ENCODE assay signal across 14 cellular contexts in genomic region chr7:96548664-96549063, GRCh38.
DNase-seq lines count a peak whose midpoint lies in the region; ATAC-seq and TF ChIP-seq lines count a peak whose summit lies in the region.
"Had no signal": no experiment of that assay in that cellular context is flagged by ENCODE, and none has a peak within 500 bp of the region (broad histone marks: within the 10 kb centered on the region; RNA-seq: fewer than 3 reads in every experiment).

No MANE protein-coding gene starts in this region.

- no peaks in the 10 kb centered on the region for H3K27me3 ChIP-seq in left lung
- H3K27me3 ChIP-seq: BLaER1 treated with 17β-estradiol and CSF1 and Interleukin-3, amounts not matched to agents 10 nM and 100 nM; neutrophil had no signal

- no peaks in the 10 kb centered on the region for H3K27me3 Mint-ChIP-seq in HFFc6 (ENCODE audit: insufficient read depth)

- H3K27ac ChIP-seq in left lung = no peak overlapping the region
- H3K27ac ChIP-seq: BLaER1 treated with 17β-estradiol and CSF1 and Interleukin-3, amounts not matched to agents 10 nM and 100 nM; neutrophil had no signal

- ATAC-seq in left lung (peak; percentile 88), GM21576 (IDR thresholded peaks at IDR 0.05; ENCODE audit: unreplicated experiment) (no peak)
- ATAC-seq: activated T-cell treated with anti-CD3 and anti-CD28 coated beads, Interleukin-2, amount 50 U/mL, for 72 hours; T-cell had no signal

- no peak overlapping the region for H3K27ac Mint-ChIP-seq in HFFc6
- H3K27ac Mint-ChIP-seq: activated T-cell treated with anti-CD3 and anti-CD28 coated beads, Interleukin-2, amount 50 U/mL, for 72 hours; T-cell had no signal

- H3K4me3 Mint-ChIP-seq in HFFc6 = no peak overlapping the region
- H3K4me3 Mint-ChIP-seq: activated T-cell treated with anti-CD3 and anti-CD28 coated beads, Interleukin-2, amount 50 U/mL, for 72 hours; T-cell had no signal

- intact Hi-C loops in left lung (cut with DNase I) = no loop called here

- TF ChIP-seq CTCF in left lung (IDR thresholded peaks at IDR 0.05) (no peak), HFFc6 (IDR thresholded peaks at IDR 0.05) (no peak)

- H3K36me3 ChIP-seq in left lung = no peaks in the 10 kb centered on the region
- H3K36me3 ChIP-seq: BLaER1 treated with 17β-estradiol and CSF1 and Interleukin-3, amounts not matched to agents 10 nM and 100 nM; neutrophil had no signal

- peaks cover 9% of the 10 kb centered on the region for H3K9me3 Mint-ChIP-seq in HFFc6

- no peaks in the 10 kb centered on the region for H3K4me1 Mint-ChIP-seq in HFFc6 (ENCODE audit: low read depth)
- H3K4me1 Mint-ChIP-seq: T-cell had no signal

- no peaks in the 10 kb centered on the region for H3K4me1 ChIP-seq in left lung
- H3K4me1 ChIP-seq: BLaER1 treated with 17β-estradiol and CSF1 and Interleukin-3, amounts not matched to agents 10 nM and 100 nM had no signal

- DNase-seq in DMS79 (lab: John Stamatoyannopoulos, UW) (peak; percentile 75), NCI-H146 (lab: John Stamatoyannopoulos, UW) (peak; percentile 82), NCI-H774 (lab: John Stamatoyannopoulos, UW) (peak; percentile 75), left lung (no peak), HFFc6 (no peak), medulla oblongata (ENCODE audit: extremely low spot score) (no peak)
- no peak for DNase-seq in activated CD4-positive, alpha-beta T cell treated with anti-CD3 and anti-CD28 coated beads for 1 hour
- DNase-seq: activated T-cell treated with anti-CD3 and anti-CD28 coated beads, Interleukin-2, amount 50 U/mL, for 72 hours; mesenchymal stem cell; small intestine; T-cell had no signal

- no peaks in the 10 kb centered on the region for H3K36me3 Mint-ChIP-seq in HFFc6 (ENCODE audit: low read depth)
- H3K36me3 Mint-ChIP-seq: T-cell had no signal

- no peak overlapping the region for H3K4me3 ChIP-seq in left lung
- H3K4me3 ChIP-seq: BLaER1 treated with 17β-estradiol and CSF1 and Interleukin-3, amounts not matched to agents 10 nM and 100 nM had no signal

- no peaks in the 10 kb centered on the region for H3K9me3 ChIP-seq in left lung
- H3K9me3 ChIP-seq: BLaER1 treated with 17β-estradiol and CSF1 and Interleukin-3, amounts not matched to agents 10 nM and 100 nM; neutrophil had no signal

Comparison
In these comparisons a context has a peak if more than half of its experiments do, and no peak if none do; other contexts are left out.
1. DNase-seq: peak in DMS79 (single experiment), NCI-H146 (single experiment) and NCI-H774 (single experiment); none in left lung (0 of 2), HFFc6 (single experiment), activated CD4-positive, alpha-beta T cell treated with anti-CD3 and anti-CD28 coated beads for 1 hour (single experiment) and medulla oblongata (single experiment).